8 cellular contexts compared by ENCODE assay signal in the genomic region with DNA sequence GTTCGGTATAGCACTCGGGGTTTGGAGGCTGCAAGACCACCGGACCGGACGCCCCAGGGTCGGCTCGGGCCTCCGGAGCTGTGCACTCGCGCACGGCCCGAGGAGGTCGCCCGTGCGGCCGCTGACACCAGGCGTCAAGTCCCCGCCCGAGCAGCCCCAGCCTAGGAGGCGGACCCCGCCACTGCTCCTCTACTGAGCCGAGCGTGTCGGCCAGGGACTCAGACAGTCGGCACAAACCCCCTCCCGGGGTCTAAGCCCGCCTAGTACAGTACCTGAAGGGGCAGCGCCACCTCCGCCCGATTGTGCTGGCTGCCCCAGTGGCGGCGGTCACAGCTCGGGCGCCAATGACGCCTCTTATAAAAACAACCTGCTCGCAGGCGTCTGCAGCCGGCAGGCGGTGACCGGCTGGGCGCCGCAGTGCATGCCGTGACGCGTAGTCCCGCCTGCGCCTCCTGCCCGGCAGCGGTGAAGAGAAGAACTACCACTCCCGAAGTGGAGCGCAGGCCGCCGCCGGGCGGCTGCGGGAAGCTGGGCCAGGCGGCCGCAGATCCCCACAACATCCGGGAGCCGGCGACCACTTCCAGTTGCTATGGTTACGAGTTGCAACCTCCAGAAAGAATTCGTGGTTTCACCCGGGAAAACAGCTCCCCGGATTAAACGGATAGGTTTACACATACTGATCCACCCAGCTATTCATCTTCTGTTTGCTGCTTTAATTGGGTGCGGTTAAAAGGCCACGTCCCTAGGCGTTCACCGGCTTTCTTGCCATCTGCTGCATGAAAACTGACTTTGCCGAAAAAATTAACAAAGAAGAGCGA. TPM values are rescaled to one million over a fixed set of nuclear protein-coding genes. Genes with fewer than 3 reads are reported as not detected.
DNase-seq lines count a peak whose midpoint lies in the region; ATAC-seq, FAIRE-seq and TF ChIP-seq lines count a peak whose summit lies in the region.

A gene with protein sequence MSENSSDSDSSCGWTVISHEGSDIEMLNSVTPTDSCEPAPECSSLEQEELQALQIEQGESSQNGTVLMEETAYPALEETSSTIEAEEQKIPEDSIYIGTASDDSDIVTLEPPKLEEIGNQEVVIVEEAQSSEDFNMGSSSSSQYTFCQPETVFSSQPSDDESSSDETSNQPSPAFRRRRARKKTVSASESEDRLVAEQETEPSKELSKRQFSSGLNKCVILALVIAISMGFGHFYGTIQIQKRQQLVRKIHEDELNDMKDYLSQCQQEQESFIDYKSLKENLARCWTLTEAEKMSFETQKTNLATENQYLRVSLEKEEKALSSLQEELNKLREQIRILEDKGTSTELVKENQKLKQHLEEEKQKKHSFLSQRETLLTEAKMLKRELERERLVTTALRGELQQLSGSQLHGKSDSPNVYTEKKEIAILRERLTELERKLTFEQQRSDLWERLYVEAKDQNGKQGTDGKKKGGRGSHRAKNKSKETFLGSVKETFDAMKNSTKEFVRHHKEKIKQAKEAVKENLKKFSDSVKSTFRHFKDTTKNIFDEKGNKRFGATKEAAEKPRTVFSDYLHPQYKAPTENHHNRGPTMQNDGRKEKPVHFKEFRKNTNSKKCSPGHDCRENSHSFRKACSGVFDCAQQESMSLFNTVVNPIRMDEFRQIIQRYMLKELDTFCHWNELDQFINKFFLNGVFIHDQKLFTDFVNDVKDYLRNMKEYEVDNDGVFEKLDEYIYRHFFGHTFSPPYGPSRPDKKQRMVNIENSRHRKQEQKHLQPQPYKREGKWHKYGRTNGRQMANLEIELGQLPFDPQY (minus strand): TSS at position 411 of the 818 bp plus-strand sequence. CDS start 18,935 bp downstream, outside the sequence.
A gene with protein sequence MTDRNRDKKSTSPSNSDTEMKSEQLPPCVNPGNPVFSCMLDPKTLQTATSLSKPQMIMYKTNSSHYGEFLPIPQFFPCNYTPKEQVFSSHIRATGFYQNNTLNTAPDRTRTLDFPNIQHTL (plus strand): TSS at position 547 of the 818 bp plus-strand sequence. CDS start 274 bp downstream, outside the sequence.

- CTCF ChIA-PET in Calu3 (lab: Charles Lee) = interaction anchor here (0.6 to 2.0 kb wide), 14 partner anchors 12 to 833 kb away, joined by 3 to 19 read pairs (median 4); partner anchors contain the start of genes PIGB, PIGBOS1 and RSL24D1

- DNase-seq in Calu3 = peak; percentile 97
- peak; percentile 88 for DNase-seq in HTR-8/SVneo (ENCODE audit: insufficient read length, low spot score)
- DNase-seq in NOMO-1 treated with dmso at 0.1 percent for 144 hours (lab: John Stamatoyannopoulos, UW; ENCODE audit: unreplicated experiment) = peak; percentile 87
- DNase-seq in activated CD8-positive, alpha-beta memory T cell treated with anti-CD3 and anti-CD28 coated beads, Interleukin-2, amount 50 U/mL, for 4 hours = peak; percentile 84
- DNase-seq in endothelial cell (ENCODE audit: low spot score) = peak; percentile 95
- DNase-seq in mesothelial cell of epicardium (ENCODE audit: low spot score in 2 of 2, unreplicated experiment in 2 of 2) = peak; percentile 81 to 93
- DNase-seq in stimulated activated CD8-positive, alpha-beta memory T cell treated with anti-CD3 and anti-CD28 coated beads, Interleukin-15, amount 100 ng/mL, for 48 hours (ENCODE audit: low read depth in 2 of 2) = peak; percentile 86 to 87

- H3K27ac Mint-ChIP-seq in Calu3 (ENCODE audit: unreplicated experiment) (peak within 1 kb of the TSS; percentile 75), endothelial cell (ENCODE audit: unreplicated experiment) (peak within 1 kb of the TSS; percentile 99), mesothelial cell of epicardium (peak within 1 kb of the TSS; percentile 95)

- H3K9me3 Mint-ChIP-seq in Calu3 (ENCODE audit: low read depth, unreplicated experiment) = no peaks in the 10 kb centered on the region
- H3K9me3 Mint-ChIP-seq in endothelial cell (ENCODE audit: unreplicated experiment) = no peaks in the 10 kb centered on the region
- H3K9me3 Mint-ChIP-seq in mesothelial cell of epicardium = no peaks in the 10 kb centered on the region

- peak; percentile 93 for ATAC-seq in GM21367 (IDR thresholded peaks at IDR 0.05; ENCODE audit: unreplicated experiment)

- H3K27me3 Mint-ChIP-seq in Calu3 (ENCODE audit: unreplicated experiment) (no peaks in the 10 kb centered on the region), endothelial cell (ENCODE audit: unreplicated experiment) (peaks cover 11% of the 10 kb centered on the region), mesothelial cell of epicardium (ENCODE audit: low read depth) (no peaks in the 10 kb centered on the region)

- H3K4me3 Mint-ChIP-seq in Calu3 (ENCODE audit: low read depth, unreplicated experiment) (peak within 1 kb of the TSS; percentile 81), endothelial cell (ENCODE audit: unreplicated experiment) (peak within 1 kb of the TSS; percentile 99), mesothelial cell of epicardium (peak within 1 kb of the TSS; percentile 80)

- TSS peak; percentile 74 for BruUV-seq in Calu3 (replicated peaks; lab: Mats Ljungman, UMichigan)

- intact Hi-C loops in Calu3 (cut with micrococcal nuclease; ENCODE audit: unreplicated experiment) = loop anchor here (1.0 to 5.0 kb wide), 2 partner anchors 90 to 211 kb away; partner anchors contain the start of gene RSL24D1

- peak; percentile 23 for FAIRE-seq in HTR-8/SVneo (lab: Jason Lieb, UNC)

- TF ChIP-seq CTCF in Calu3 (IDR thresholded peaks at IDR 0.05; ENCODE audit: unreplicated experiment) (peak; percentile 94), endothelial cell (IDR thresholded peaks at IDR 0.05; ENCODE audit: unreplicated experiment) (peak; percentile 92), mesothelial cell of epicardium (IDR thresholded peaks at IDR 0.05; ENCODE audit: unreplicated experiment) (peak; percentile 88)

- H3K36me3 Mint-ChIP-seq in Calu3 (ENCODE audit: insufficient read depth, unreplicated experiment) (peaks cover 30% of the 10 kb centered on the region), endothelial cell (ENCODE audit: low read depth, unreplicated experiment) (peaks cover 5% of the 10 kb centered on the region), mesothelial cell of epicardium (no peaks in the 10 kb centered on the region)

- H3K4me1 Mint-ChIP-seq in Calu3 (ENCODE audit: low read depth, unreplicated experiment) (peaks cover 13% of the 10 kb centered on the region), endothelial cell (ENCODE audit: unreplicated experiment) (peaks cover 14% of the 10 kb centered on the region), mesothelial cell of epicardium (peaks cover 10% of the 10 kb centered on the region)

RNA-seq across cellular contexts. Expression of the first gene that starts in this region (rescaled TPM):
- total RNA-seq in Calu3 (2022) (54.5 and 54.6 TPM in 2 replicates), endothelial cell (ENCODE audit: unreplicated experiment) (31.5 TPM), mesothelial cell of epicardium (18.4 to 21.3 TPM (median 19.2 TPM) in 3 replicates)

RNA-seq across cellular contexts. Expression of the second gene that starts in this region (rescaled TPM):
- total RNA-seq in Calu3 (2022) (2.9 and 3.1 TPM in 2 replicates), endothelial cell (ENCODE audit: unreplicated experiment) (1.4 TPM), mesothelial cell of epicardium (1.4 to 2.2 TPM (median 1.6 TPM) in 3 replicates)

Comparison
In these comparisons a context has a peak if more than half of its experiments do, and no peak if none do; other contexts are left out.
1. Peak in every context shown above with its lines: DNase-seq and ATAC-seq.